8 cellular contexts compared by ENCODE assay signal in genomic region chr10:75210193-75211006, GRCh38. TPM values are rescaled to one million over a fixed set of nuclear protein-coding genes. Genes with fewer than 3 reads are reported as not detected.
DNase-seq lines count a peak whose midpoint lies in the region; TF ChIP-seq lines count a peak whose summit lies in the region.

A gene with protein sequence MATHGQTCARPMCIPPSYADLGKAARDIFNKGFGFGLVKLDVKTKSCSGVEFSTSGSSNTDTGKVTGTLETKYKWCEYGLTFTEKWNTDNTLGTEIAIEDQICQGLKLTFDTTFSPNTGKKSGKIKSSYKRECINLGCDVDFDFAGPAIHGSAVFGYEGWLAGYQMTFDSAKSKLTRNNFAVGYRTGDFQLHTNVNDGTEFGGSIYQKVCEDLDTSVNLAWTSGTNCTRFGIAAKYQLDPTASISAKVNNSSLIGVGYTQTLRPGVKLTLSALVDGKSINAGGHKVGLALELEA (plus strand): TSS chr10:75210796. CDS start chr10:75211159, 363 bp downstream.

- H3K4me1 ChIP-seq in SJCRH30 (no peaks in the 10 kb centered on the region), neutrophil (ENCODE audit: control insufficient read depth in 1 of 2, insufficient read depth in 1 of 2, low read depth in 1 of 2, low read length in 1 of 2) (peaks cover 20 to 27% of the 10 kb centered on the region in 2 experiments)

- no peaks in the 10 kb centered on the region for H3K27me3 ChIP-seq in SJCRH30
- no peaks in the 10 kb centered on the region for H3K27me3 ChIP-seq in neutrophil

- no peaks in the 10 kb centered on the region for H3K9me3 ChIP-seq in SJCRH30 (replicated peaks)
- H3K9me3 ChIP-seq in neutrophil = no peaks in the 10 kb centered on the region

- H3K27ac ChIP-seq in SJCRH30 (peak within 1 kb of the TSS; percentile 100), neutrophil (peak within 1 kb of the TSS; percentile 95), substantia nigra (ENCODE audit: low read depth, low read length, poor library complexity, severe bottlenecking) (peak within 1 kb of the TSS; percentile 96)

- H3K4me3 ChIP-seq in LNCaP clone FGC (ENCODE audit: low read depth, low read length) (peak within 1 kb of the TSS; percentile 88), SJCRH30 (peak within 1 kb of the TSS; percentile 99), neutrophil (ENCODE audit: low read depth in 1 of 2, low read length in 1 of 2) (peak within 1 kb of the TSS; percentile 92 to 95)

- peaks cover 39% of the 10 kb centered on the region for H3K36me3 ChIP-seq in SJCRH30
- peaks cover 27% of the 10 kb centered on the region for H3K36me3 ChIP-seq in neutrophil

- TF ChIP-seq CTCF in LNCaP clone FGC (IDR thresholded peaks at IDR 0.05; ENCODE audit: control insufficient read depth, extremely low read depth, insufficient read depth) (no peak), neutrophil (IDR thresholded peaks at IDR 0.05) (peak; percentile 54)

- DNase-seq in ELR (ENCODE audit: low read depth) (peak; percentile 90), H4 (ENCODE audit: low spot score) (peak; percentile 79), LNCaP clone FGC (ENCODE audit: low read depth) (no peak), SJCRH30 (peak; percentile 94 to 95), foreskin melanocyte (peak; percentile 85), substantia nigra (lab: John Stamatoyannopoulos, UW) (peak; percentile 69 to 100 (median 91))
- peak; percentile 93 for DNase-seq in activated gamma-delta T cell treated with anti-CD3 and anti-CD28 coated beads, Interleukin-2, amount 50 U/mL, for 16 hours (ENCODE audit: low read depth)

RNA-seq across cellular contexts. Expression of the gene that starts here (rescaled TPM):
- total RNA-seq in H4 (2014; rRNA removed; shearing (Covaris generic)) = 230 and 259 TPM in 2 replicates
- total RNA-seq in SJCRH30 (2014; rRNA removed; shearing (Covaris generic)) = 275 and 285 TPM in 2 replicates
